12 cellular contexts compared by ENCODE assay signal in the genomic region with DNA sequence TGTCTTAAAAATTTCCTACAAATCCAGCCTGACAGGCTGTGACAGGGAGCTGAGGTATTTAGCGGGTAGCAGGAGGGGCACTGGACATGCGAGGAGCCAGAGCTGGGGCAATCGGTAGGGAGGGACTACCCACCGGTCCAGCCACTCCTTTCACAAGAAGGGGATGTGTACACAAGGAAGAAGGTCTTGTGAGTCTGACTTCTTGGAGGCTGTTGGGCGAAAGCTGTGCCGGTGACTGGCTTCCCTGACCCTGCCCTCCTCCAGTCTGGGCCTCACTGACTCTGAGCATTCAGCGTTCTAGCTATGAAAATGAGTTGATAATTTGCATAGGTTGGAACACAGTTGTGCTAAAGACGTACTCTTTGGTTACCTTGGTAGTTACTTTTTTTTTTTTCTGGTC.
DNase-seq lines count a peak whose midpoint lies in the region; ATAC-seq, FAIRE-seq and TF ChIP-seq lines count a peak whose summit lies in the region.
"Had no signal": no experiment of that assay in that cellular context is flagged by ENCODE, and none has a peak within 500 bp of the region (broad histone marks: within the 10 kb centered on the region; RNA-seq: fewer than 3 reads in every experiment).

No MANE protein-coding gene starts in this region.

- no peaks in the 10 kb centered on the region for H3K36me3 ChIP-seq in neutrophil
- H3K36me3 ChIP-seq: esophagus squamous epithelium had no signal

- H3K27ac ChIP-seq in neutrophil = peak overlapping the region; percentile 97
- H3K27ac ChIP-seq: esophagus squamous epithelium had no signal

- no peak overlapping the region for H3K4me3 ChIP-seq in neutrophil (ENCODE audit: low read depth in 1 of 2, low read length in 1 of 2)
- H3K4me3 ChIP-seq: esophagus squamous epithelium, smooth muscle cell had no signal

- no peaks in the 10 kb centered on the region for H3K9me3 ChIP-seq in neutrophil
- H3K9me3 ChIP-seq: esophagus squamous epithelium had no signal

- TF ChIP-seq POLR2A in H54 (IDR thresholded peaks at IDR 0.05; ENCODE audit: low read depth, low read length) = no peak

- no peaks in the 10 kb centered on the region for H3K27me3 ChIP-seq in neutrophil
- H3K27me3 ChIP-seq: esophagus squamous epithelium had no signal

- FAIRE-seq in H54 (lab: Jason Lieb, UNC) = no peak

- DNase-seq in NCI-H1048 (lab: John Stamatoyannopoulos, UW) (peak; percentile 19), NCI-H2081 treated with DMSO at 0.1 percent for 48 hours (lab: John Stamatoyannopoulos, UW) (no peak), NCI-H82 (lab: John Stamatoyannopoulos, UW) (no peak), H54 (ENCODE audit: insufficient read length, low spot score) (no peak)
- no peak for DNase-seq in activated T-cell treated with anti-CD3 and anti-CD28 coated beads, Interleukin-2, amount 50 U/mL, for 1 hour
- DNase-seq: anterior cingulate cortex, esophagus squamous epithelium, natural killer cell had no signal

- TF ChIP-seq CTCF in neutrophil (IDR thresholded peaks at IDR 0.05) = no peak

- peaks cover 54 to 77% of the 10 kb centered on the region in 2 experiments for H3K4me1 ChIP-seq in neutrophil (ENCODE audit: control insufficient read depth in 1 of 2, insufficient read depth in 1 of 2, low read depth in 1 of 2, low read length in 1 of 2)

- ATAC-seq in GM19025 (IDR thresholded peaks at IDR 0.05; ENCODE audit: low read depth, unreplicated experiment) (peak; percentile 65), HG02798 (IDR thresholded peaks at IDR 0.05; ENCODE audit: poor library complexity, unreplicated experiment) (peak; percentile 74)
- ATAC-seq: natural killer cell had no signal
